Comparison of ENCODE assay signal across 8 cellular contexts in the genomic region with DNA sequence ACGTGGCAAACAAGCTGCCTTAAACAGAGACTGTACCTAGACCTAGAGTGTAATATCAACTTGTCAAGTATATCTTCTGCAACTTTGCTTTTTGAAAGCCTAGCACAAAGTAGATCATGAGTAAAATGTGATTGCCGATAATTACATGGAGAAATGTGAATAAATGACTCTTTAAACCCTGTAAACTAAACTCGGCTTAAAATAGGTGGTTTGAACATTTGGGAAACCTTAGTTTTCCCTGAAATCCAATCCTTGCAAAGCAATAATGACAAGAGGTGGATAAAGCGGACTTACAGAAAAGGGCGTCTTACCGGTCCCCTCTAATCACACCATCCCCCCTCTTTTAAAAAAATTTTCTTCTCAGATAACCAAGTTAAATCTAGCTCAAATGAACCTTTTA. TPM values are rescaled to one million over a fixed set of nuclear protein-coding genes. Genes with fewer than 3 reads are reported as not detected.
DNase-seq lines count a peak whose midpoint lies in the region; ATAC-seq, FAIRE-seq and TF ChIP-seq lines count a peak whose summit lies in the region.

No MANE protein-coding gene starts in this region.

- DNase-seq in H54 (ENCODE audit: insufficient read length, low spot score), result no peak
- DNase-seq in fibroblast of villous mesenchyme (ENCODE audit: low read depth), result no peak
- no peak for DNase-seq in activated CD8-positive, alpha-beta memory T cell treated with anti-CD3 and anti-CD28 coated beads, Interleukin-2, amount 50 U/mL, for 4 hours
- DNase-seq in frontal cortex (ENCODE audit: low spot score in 2 of 2), result no peak
- no peak for DNase-seq in D721Med (ENCODE audit: insufficient read length, low spot score)

- FAIRE-seq in H54 (lab: Jason Lieb, UNC) (peak; percentile 55), frontal cortex (lab: Jason Lieb, UNC) (no peak), D721Med (lab: Jason Lieb, UNC) (no peak)

- H3K9me2 ChIP-seq in SU-DHL-6 (replicated peaks; ENCODE audit: insufficient read depth, low read length), result no peaks in the 10 kb centered on the region

- H3K27me3 ChIP-seq in SU-DHL-6 (ENCODE audit: low read length) (no peaks in the 10 kb centered on the region), skeletal muscle tissue (ENCODE audit: control insufficient read depth in 3 of 3, insufficient read depth in 3 of 3, low read length in 3 of 3) (no peaks in the 10 kb centered on the region)

- H2AFZ ChIP-seq in SU-DHL-6 (ENCODE audit: low read depth, low read length, severe bottlenecking), result peak overlapping the region; percentile 79

- no peak for TF ChIP-seq POLR2A in H54 (IDR thresholded peaks at IDR 0.05; ENCODE audit: low read depth, low read length)

- H3K4me1 ChIP-seq in skeletal muscle tissue (ENCODE audit: control insufficient read depth in 3 of 3, insufficient read depth in 3 of 3, low read length in 3 of 3), result peaks cover 6 to 7% (median 7%) of the 10 kb centered on the region in 3 donors

- H3K79me2 ChIP-seq in SU-DHL-6 (ENCODE audit: insufficient read depth, low read length), result peaks cover 49% of the 10 kb centered on the region

- H3F3A ChIP-seq in SU-DHL-6 (ENCODE audit: insufficient read depth), result no peaks in the 10 kb centered on the region; the same call in 1 of the 2 replicates

- ATAC-seq in GM18511 (IDR thresholded peaks at IDR 0.05; ENCODE audit: unreplicated experiment), result no peak

- H4K20me1 ChIP-seq in SU-DHL-6 (ENCODE audit: low read depth, low read length), result 0 out of 2 replicates have a peak, but pooled peaks cover 3% of the 10 kb centered on the region

- TF ChIP-seq CTCF in SU-DHL-6 (IDR thresholded peaks at IDR 0.05; ENCODE audit: insufficient read depth, low read length, poor library complexity, severe bottlenecking) (no peak), fibroblast of villous mesenchyme (IDR thresholded peaks at IDR 0.05; ENCODE audit: insufficient read depth, low read depth, low read length) (no peak), D721Med (IDR thresholded peaks at IDR 0.05; ENCODE audit: insufficient read depth, missing control alignments) (no peak)

- peak overlapping the region; percentile 99 for H3K4me2 ChIP-seq in SU-DHL-6 (ENCODE audit: low read depth, low read length, poor library complexity, severe bottlenecking)

- H3K36me3 ChIP-seq in SU-DHL-6 (ENCODE audit: low read length), result no peaks in the 10 kb centered on the region
- H3K36me3 ChIP-seq in skeletal muscle tissue (ENCODE audit: control insufficient read depth in 3 of 3, insufficient read depth in 3 of 3, low read length in 3 of 3), result no peaks in the 10 kb centered on the region

- H3K9me3 ChIP-seq in SU-DHL-6 (ENCODE audit: insufficient read depth, low read length) (no peaks in the 10 kb centered on the region), skeletal muscle tissue (ENCODE audit: control insufficient read depth in 3 of 3, low read length in 3 of 3) (peaks cover 0 to 8% (median 0%) of the 10 kb centered on the region in 3 donors)

- peak overlapping the region; percentile 72 for H3K9ac ChIP-seq in SU-DHL-6 (ENCODE audit: low read length)
- peak overlapping the region; percentile 69 to 90 (median 89) for H3K9ac ChIP-seq in skeletal muscle tissue (ENCODE audit: low read depth in 1 of 3, low read length in 3 of 3)

- peak overlapping the region; percentile 83 for H3K27ac ChIP-seq in SU-DHL-6 (ENCODE audit: low read depth, low read length)
- H3K27ac ChIP-seq in skeletal muscle tissue (ENCODE audit: low read depth, low read length), result peak overlapping the region; percentile 79

- H3K4me3 ChIP-seq in SU-DHL-6 (ENCODE audit: insufficient read depth, low read length, poor library complexity, severe bottlenecking) (peak overlapping the region; percentile 91), fibroblast of villous mesenchyme (ENCODE audit: low read depth, low read length) (peak overlapping the region; percentile 83), skeletal muscle tissue (ENCODE audit: low read length in 3 of 3) (peak overlapping the region; percentile 89 to 96 (median 95))

RNA-seq across cellular contexts. Expression of a gene that starts 0.5 kb away (rescaled TPM):
- total RNA-seq in fibroblast of villous mesenchyme (97.3 and 121 TPM in 2 replicates), skeletal muscle tissue (36.0 TPM), frontal cortex (84.4 TPM)
